17 cellular contexts compared by ENCODE assay signal in genomic region chr16:31397701-31398100, GRCh38. TPM values are rescaled to one million over a fixed set of nuclear protein-coding genes. Genes with fewer than 3 reads are reported as not detected.
DNase-seq lines count a peak whose midpoint lies in the region; ATAC-seq and TF ChIP-seq lines count a peak whose summit lies in the region.
"Had no signal": no experiment of that assay in that cellular context is flagged by ENCODE, and none has a peak within 500 bp of the region (broad histone marks: within the 10 kb centered on the region; RNA-seq: fewer than 3 reads in every experiment).

No MANE protein-coding gene starts in this region.

- no peaks in the 10 kb centered on the region for H3K9me2 ChIP-seq in SK-N-SH

- TF ChIP-seq CTCF in SK-N-SH (IDR thresholded peaks at IDR 0.05) (no peak), natural killer cell (IDR thresholded peaks at IDR 0.05) (no peak)

- H3K4me1 ChIP-seq in SK-N-SH (ENCODE audit: control insufficient read depth in 1 of 2, insufficient read depth in 2 of 2, low read depth in 1 of 2, low read length in 1 of 2), result peaks cover 0 to 3% of the 10 kb centered on the region in 2 experiments; a peak in 1 of 4 replicates

- intact Hi-C loops in dendritic cell treated with granulocyte-macrophage colony-stimulating factor and Interleukin-4, amounts not matched to agents 40 ng/mL and 50 ng/mL, for 4 days (cut with micrococcal nuclease), result no loop called here
- intact Hi-C loops in natural killer cell (cut with micrococcal nuclease), result no loop called here

- peak overlapping the region; percentile 66 for H3K27ac Mint-ChIP-seq in dendritic cell treated with granulocyte-macrophage colony-stimulating factor and Interleukin-4, amounts not matched to agents 40 ng/mL and 50 ng/mL, for 4 days
- H3K27ac Mint-ChIP-seq in natural killer cell, result peak overlapping the region in 1 of 2 donors; percentile 35
- no peak overlapping the region for H3K27ac Mint-ChIP-seq in stimulated activated memory B cell treated with anti-CD40 and anti-IgM and Interleukin-4, amounts not matched to agents 10 μg/mL and 1 μg/mL and 100 μg/mL, for 72 hours
- H3K27ac Mint-ChIP-seq: CD4-positive, CD25-positive, alpha-beta regulatory T cell had no signal

- 27% methylated on average over 2 of the region's 9 CpGs for WGBS in SK-N-SH (ENCODE audit: low lambda C conversion rate)

- H4K20me1 ChIP-seq in SK-N-SH (ENCODE audit: insufficient read depth), result no peaks in the 10 kb centered on the region
- H4K20me1 ChIP-seq: BLaER1 treated with 17β-estradiol and CSF1 and Interleukin-3, amounts not matched to agents 10 nM and 100 nM had no signal

- TF ChIP-seq EP300 in SK-N-SH (IDR thresholded peaks at IDR 0.05; ENCODE audit: borderline replicate concordance in 1 of 2, low read depth in 1 of 2, low read length in 1 of 2), result no peak

- no peaks in the 10 kb centered on the region for H3K36me3 Mint-ChIP-seq in dendritic cell treated with granulocyte-macrophage colony-stimulating factor and Interleukin-4, amounts not matched to agents 40 ng/mL and 50 ng/mL, for 4 days (ENCODE audit: low read depth)
- no peaks in the 10 kb centered on the region for H3K36me3 Mint-ChIP-seq in natural killer cell
- peaks cover 8% of the 10 kb centered on the region for H3K36me3 Mint-ChIP-seq in stimulated activated memory B cell treated with anti-CD40 and anti-IgM and Interleukin-4, amounts not matched to agents 10 μg/mL and 1 μg/mL and 100 μg/mL, for 72 hours
- H3K36me3 Mint-ChIP-seq: CD4-positive, CD25-positive, alpha-beta regulatory T cell had no signal

- H3K9ac ChIP-seq in SK-N-SH, result no peak overlapping the region
- H3K9ac ChIP-seq: BLaER1 treated with 17β-estradiol and CSF1 and Interleukin-3, amounts not matched to agents 10 nM and 100 nM; GM23248 had no signal

- no peak for TF ChIP-seq RAD21 in SK-N-SH (IDR thresholded peaks at IDR 0.05; ENCODE audit: low read length)

- no peak overlapping the region for H2AFZ ChIP-seq in SK-N-SH (ENCODE audit: low read depth)
- H2AFZ ChIP-seq: GM23248 had no signal

- H3K4me2 ChIP-seq in SK-N-SH, result no peak overlapping the region

- peak; percentile 62 for ATAC-seq in SK-N-SH treated with all-trans-retinoic acid at 6 μM for 48 hours
- ATAC-seq in natural killer cell, result no peak
- ATAC-seq in stimulated activated memory B cell treated with anti-CD40 and anti-IgM and Interleukin-4, amounts not matched to agents 10 μg/mL and 1 μg/mL and 100 μg/mL, for 72 hours, result no peak
- no peak for ATAC-seq in GM21367 (IDR thresholded peaks at IDR 0.05; ENCODE audit: unreplicated experiment)
- ATAC-seq: K562 had no signal

- H3K4me3 Mint-ChIP-seq in dendritic cell treated with granulocyte-macrophage colony-stimulating factor and Interleukin-4, amounts not matched to agents 40 ng/mL and 50 ng/mL, for 4 days, result no peak overlapping the region
- H3K4me3 Mint-ChIP-seq in natural killer cell, result peak overlapping the region; percentile 61
- no peak overlapping the region for H3K4me3 Mint-ChIP-seq in stimulated activated memory B cell treated with anti-CD40 and anti-IgM and Interleukin-4, amounts not matched to agents 10 μg/mL and 1 μg/mL and 100 μg/mL, for 72 hours
- H3K4me3 Mint-ChIP-seq: CD4-positive, CD25-positive, alpha-beta regulatory T cell had no signal

- no peaks in the 10 kb centered on the region for H3K9me3 ChIP-seq in SK-N-SH

- no peak for DNase-seq in SK-N-SH
- no peak for DNase-seq in natural killer cell
- no peak for DNase-seq in RPMI8226
- DNase-seq in HuH-7 (ENCODE audit: low spot score), result no peak
- DNase-seq: AML-193; CD4-positive, CD25-positive, alpha-beta regulatory T cell; DMS 273 treated with DMSO at 0.1 percent for 48 hours; GM23248; H7 had no signal

- no peaks in the 10 kb centered on the region for H3K36me3 ChIP-seq in SK-N-SH (replicated peaks in 1 of 2; ENCODE audit: control insufficient read depth in 1 of 2, insufficient read depth in 2 of 2, low read length in 1 of 2)

- H3K4me1 Mint-ChIP-seq in dendritic cell treated with granulocyte-macrophage colony-stimulating factor and Interleukin-4, amounts not matched to agents 40 ng/mL and 50 ng/mL, for 4 days (ENCODE audit: low read depth), result peaks cover 60% of the 10 kb centered on the region
- H3K4me1 Mint-ChIP-seq in natural killer cell, result peaks cover 40 to 53% of the 10 kb centered on the region in 2 donors
- H3K4me1 Mint-ChIP-seq in stimulated activated memory B cell treated with anti-CD40 and anti-IgM and Interleukin-4, amounts not matched to agents 10 μg/mL and 1 μg/mL and 100 μg/mL, for 72 hours, result peaks cover 18% of the 10 kb centered on the region

- H3F3A ChIP-seq in SK-N-SH (replicated peaks; ENCODE audit: insufficient read depth), result peaks cover 4% of the 10 kb centered on the region

- no peak overlapping the region for H3K27ac ChIP-seq in SK-N-SH (ENCODE audit: low read depth in 2 of 2, low read length in 1 of 2)
- H3K27ac ChIP-seq: 22Rv1, GM23248 had no signal

- H3K79me2 ChIP-seq in SK-N-SH (ENCODE audit: insufficient read depth), result no peaks in the 10 kb centered on the region

- no peaks in the 10 kb centered on the region for H3K27me3 Mint-ChIP-seq in dendritic cell treated with granulocyte-macrophage colony-stimulating factor and Interleukin-4, amounts not matched to agents 40 ng/mL and 50 ng/mL, for 4 days
- H3K27me3 Mint-ChIP-seq in natural killer cell (ENCODE audit: low read depth in 2 of 2), result peaks cover 0 to 2% of the 10 kb centered on the region in 2 donors
- H3K27me3 Mint-ChIP-seq in stimulated activated memory B cell treated with anti-CD40 and anti-IgM and Interleukin-4, amounts not matched to agents 10 μg/mL and 1 μg/mL and 100 μg/mL, for 72 hours, result peaks cover 23% of the 10 kb centered on the region

- CTCF ChIA-PET in SK-N-SH (lab: Yijun Ruan, JAX), result no interaction called here

- POLR2A ChIA-PET in SK-N-SH (lab: Yijun Ruan, JAX), result no interaction called here

- H3K27me3 ChIP-seq in SK-N-SH (ENCODE audit: insufficient read depth), result peaks cover 17% of the 10 kb centered on the region; the same call in 1 of the 2 replicates
- H3K27me3 ChIP-seq: BLaER1 treated with 17β-estradiol and CSF1 and Interleukin-3, amounts not matched to agents 10 nM and 100 nM had no signal

- H3K9me3 Mint-ChIP-seq in dendritic cell treated with granulocyte-macrophage colony-stimulating factor and Interleukin-4, amounts not matched to agents 40 ng/mL and 50 ng/mL, for 4 days, result peaks cover 9% of the 10 kb centered on the region
- H3K9me3 Mint-ChIP-seq in natural killer cell, result peaks cover 0 to 2% of the 10 kb centered on the region in 2 donors
- peaks cover 8% of the 10 kb centered on the region for H3K9me3 Mint-ChIP-seq in stimulated activated memory B cell treated with anti-CD40 and anti-IgM and Interleukin-4, amounts not matched to agents 10 μg/mL and 1 μg/mL and 100 μg/mL, for 72 hours

- no peak overlapping the region for H3K4me3 ChIP-seq in SK-N-SH (ENCODE audit: low read depth in 2 of 2, low read length in 1 of 2)
- H3K4me3 ChIP-seq: BLaER1 treated with 17β-estradiol and CSF1 and Interleukin-3, amounts not matched to agents 10 nM and 100 nM; GM23248; K562 had no signal

TF ChIP-seq in SK-N-SH treated with all-trans-retinoic acid at 6 μM for 48 hours, 23 proteins besides CTCF, POLR2A, EP300 and RAD21 (continues in another document):
- no peak for TF ChIP-seq ZC3H10 (CRISPR knock-in tag; IDR thresholded peaks at IDR 0.05)
- TF ChIP-seq TOX (CRISPR knock-in tag; IDR thresholded peaks at IDR 0.05; ENCODE audit: borderline replicate concordance), result no peak
- TF ChIP-seq ISL1 (CRISPR knock-in tag; IDR thresholded peaks at IDR 0.05), result no peak
- TF ChIP-seq ARNTL (CRISPR knock-in tag; IDR thresholded peaks at IDR 0.05; ENCODE audit: borderline replicate concordance, low read depth), result no peak
- TF ChIP-seq CSDC2 (CRISPR knock-in tag; IDR thresholded peaks at IDR 0.05), result no peak
- TF ChIP-seq ZFP3 (CRISPR knock-in tag; IDR thresholded peaks at IDR 0.05), result no peak
- no peak for TF ChIP-seq ZNF8 (CRISPR knock-in tag; IDR thresholded peaks at IDR 0.05)
- TF ChIP-seq BACH2 (CRISPR knock-in tag; IDR thresholded peaks at IDR 0.05; ENCODE audit: borderline replicate concordance), result no peak

TF ChIP-seq in SK-N-SH, 30 proteins besides CTCF, POLR2A, EP300 and RAD21 (continues in another document):
- TF ChIP-seq RFX5 (IDR thresholded peaks at IDR 0.05; ENCODE audit: low read length), result no peak
- no peak for TF ChIP-seq ELF1 (IDR thresholded peaks at IDR 0.05)
- TF ChIP-seq EZH2phosphoT487 (IDR thresholded peaks at IDR 0.05; ENCODE audit: borderline replicate concordance, low read depth), result no peak
- TF ChIP-seq RXRA (IDR thresholded peaks at IDR 0.05; ENCODE audit: borderline replicate concordance, low read depth), result no peak
- no peak for TF ChIP-seq GATA2 (CRISPR knock-in tag; IDR thresholded peaks at IDR 0.05)
- TF ChIP-seq MXI1 (IDR thresholded peaks at IDR 0.05; ENCODE audit: low read depth, low read length), result no peak
- TF ChIP-seq TEAD4 (IDR thresholded peaks at IDR 0.05; ENCODE audit: borderline replicate concordance, insufficient read depth), result no peak
- no peak for TF ChIP-seq CHD2 (IDR thresholded peaks at IDR 0.05; ENCODE audit: low read length, partially characterized antibody)
- no peak for TF ChIP-seq RCOR1 (IDR thresholded peaks at IDR 0.05; ENCODE audit: low read length)
- no peak for TF ChIP-seq PBX3 (IDR thresholded peaks at IDR 0.05)

RNA-seq across cellular contexts. Expression of gene ITGAD, which starts 4.6 kb away (rescaled TPM):
- not detected in 2 replicates for polyA plus RNA-seq in SK-N-SH (2012; rRNA removed)
- polyA plus RNA-seq in SK-N-SH (2012; cell fraction: cytosol; rRNA removed), result not detected in 2 replicates
- not detected in 2 replicates for polyA plus RNA-seq in SK-N-SH (2012; cell fraction: nucleus; rRNA removed)
- total RNA-seq in natural killer cell, result 1 to 10 TPM; 1.0 to 2.9 (median 2.2) TPM
- total RNA-seq: CD4-positive, CD25-positive, alpha-beta regulatory T cell; GM23248; H7; K562 had no signal
- polyA plus RNA-seq: CD4-positive, CD25-positive, alpha-beta regulatory T cell; GM23248; K562 had no signal

RNA-seq across cellular contexts. Expression of gene COX6A2, which starts 30.5 kb away (rescaled TPM):
- polyA plus RNA-seq in SK-N-SH (2012; rRNA removed), result not detected in 2 replicates
- polyA plus RNA-seq in SK-N-SH (2012; cell fraction: cytosol; rRNA removed), result not detected in 2 replicates
- not detected in 2 replicates for polyA plus RNA-seq in SK-N-SH (2012; cell fraction: nucleus; rRNA removed)
- not detected for total RNA-seq in natural killer cell
- total RNA-seq: CD4-positive, CD25-positive, alpha-beta regulatory T cell; Daoy; GM23248; H7; K562 had no signal
- polyA plus RNA-seq: CD4-positive, CD25-positive, alpha-beta regulatory T cell; GM23248; K562 had no signal

RNA-seq across cellular contexts. Expression of gene ITGAX, which starts 42.7 kb away (rescaled TPM):
- 0.44 and 0.66 TPM in 2 replicates for polyA plus RNA-seq in SK-N-SH (2012; rRNA removed)
- 0.30 and 0.38 TPM in 2 replicates for polyA plus RNA-seq in SK-N-SH (2012; cell fraction: cytosol; rRNA removed)
- 0.81 and 1.3 TPM in 2 replicates for polyA plus RNA-seq in SK-N-SH (2012; cell fraction: nucleus; rRNA removed)
- total RNA-seq in natural killer cell, result 100 to 1,000 TPM; 224 to 249 (median 233) TPM
- total RNA-seq: GM23248 had no signal
- polyA plus RNA-seq: GM23248 had no signal

RNA-seq across cellular contexts. Expression of gene ZNF843, which starts 44.9 kb away (rescaled TPM):
- polyA plus RNA-seq in SK-N-SH (2012; rRNA removed), result 0.45 and 0.61 TPM in 2 replicates
- 0.28 and 0.49 TPM in 2 replicates for polyA plus RNA-seq in SK-N-SH (2012; cell fraction: cytosol; rRNA removed)
- polyA plus RNA-seq in SK-N-SH (2012; cell fraction: nucleus; rRNA removed), result 0.35 and 0.46 TPM in 2 replicates
- total RNA-seq in natural killer cell, result under 1 TPM; 0.14 to 0.50 (median 0.23) TPM
- total RNA-seq: Daoy, K562 had no signal
